Comparison of ENCODE assay signal across 30 cellular contexts in genomic region chr6:105468850-105469249, GRCh38.
"Had no signal": no experiment of that assay in that cellular context is flagged by ENCODE, and none has a peak within 500 bp of the region (broad histone marks: within the 10 kb centered on the region; RNA-seq: fewer than 3 reads in every experiment).

No MANE protein-coding gene starts in this region.

- H3K4me3 ChIP-seq: left lung, lower lobe of right lung, pancreas, prostate gland, skin epidermis, transverse colon, upper lobe of left lung, vagina had no signal

- H3K4me1 ChIP-seq: left lung, lower lobe of right lung, pancreas, prostate gland, transverse colon, upper lobe of left lung, vagina had no signal

- FAIRE-seq: islet of Langerhans, kidney, pancreas had no signal

- H3K36me3 ChIP-seq: left lung, lower lobe of right lung, pancreas, prostate gland, transverse colon, upper lobe of left lung, vagina had no signal

- H3K9me3 ChIP-seq: lower lobe of right lung, prostate gland, vagina had no signal

- DNase-seq: hypothalamus; immature natural killer cell; kidney; left colon; left lung; lower lobe of right lung; mammary epithelial cell; mesenchymal stem cell; naive thymus-derived CD8-positive, alpha-beta T cell; nucleus accumbens; pancreas; posterior cingulate gyrus; retina; right cardiac atrium; stimulated activated CD4-positive, alpha-beta T cell treated with anti-CD3 and anti-CD28 coated beads, Interleukin-12 subunit alpha, Interleukin-12 subunit beta, amount 100 ng/mL, for 4 hours; stimulated activated CD4-positive, alpha-beta T cell treated with anti-CD3 and anti-CD28 coated beads, Interleukin-15, amount 100 ng/mL, for 24 hours; stimulated activated CD4-positive, alpha-beta T cell treated with anti-CD3 and anti-CD28 coated beads, Interleukin-2, amount 100 ng/mL, for 24 hours; stimulated activated CD4-positive, alpha-beta T cell treated with anti-CD3 and anti-CD28 coated beads, Interleukin-4, amount 100 ng/mL, for 1 hour; stimulated activated naive CD4-positive, alpha-beta T cell; substantia nigra; transverse colon; upper lobe of left lung had no signal

- H3K27ac Mint-ChIP-seq: naive thymus-derived CD8-positive, alpha-beta T cell; nephron; stimulated activated naive CD8-positive, alpha-beta T cell treated with anti-CD3 and anti-CD28 coated beads, Interleukin-15, Interleukin-2, amounts not matched to agents 100 ng/mL and 50 ng/mL, for 24 hours had no signal

- ATAC-seq: left colon; left lung; lower lobe of right lung; naive thymus-derived CD8-positive, alpha-beta T cell; pancreas; right cardiac atrium; sciatic nerve had no signal

- H3K27me3 ChIP-seq: left lung, pancreas, upper lobe of left lung, vagina had no signal

- H3K27ac ChIP-seq: left lung, lower lobe of right lung, pancreas, prostate gland, transverse colon, upper lobe of left lung, vagina had no signal

- H3K4me3 Mint-ChIP-seq: immature natural killer cell; naive thymus-derived CD8-positive, alpha-beta T cell; nephron; neural crest cell; stimulated activated naive CD8-positive, alpha-beta T cell treated with anti-CD3 and anti-CD28 coated beads, Interleukin-15, Interleukin-2, amounts not matched to agents 100 ng/mL and 50 ng/mL, for 24 hours had no signal

- H3K4me1 Mint-ChIP-seq: immature natural killer cell; naive thymus-derived CD8-positive, alpha-beta T cell; nephron had no signal
